Comparison of ENCODE assay signal across 9 cellular contexts in the genomic region with DNA sequence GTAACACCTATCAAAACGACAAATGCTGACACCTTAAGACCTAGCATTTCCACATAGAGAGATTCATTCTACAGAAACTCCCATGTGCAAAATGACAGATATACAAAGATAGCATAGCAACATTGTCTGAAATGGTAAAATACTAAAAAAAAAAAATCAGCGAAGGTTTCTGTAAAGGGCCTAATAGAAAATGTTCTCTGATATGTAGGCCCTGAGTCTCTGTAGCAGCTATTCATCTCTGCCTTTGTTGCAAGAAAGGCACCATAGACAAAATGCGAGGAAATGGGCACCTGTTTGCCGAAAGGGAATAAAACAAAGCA. TPM values are rescaled to one million over a fixed set of nuclear protein-coding genes. Genes with fewer than 3 reads are reported as not detected.
A peak's percentile ranks its signal among the peaks of the same experiment; 100 is the strongest.
DNase-seq lines count a peak whose midpoint lies in the region; ATAC-seq, FAIRE-seq and TF ChIP-seq lines count a peak whose summit lies in the region.
"Had no signal": no experiment of that assay in that cellular context is flagged by ENCODE, and none has a peak within 500 bp of the region (broad histone marks: within the 10 kb centered on the region; RNA-seq: fewer than 3 reads in every experiment).

No MANE protein-coding gene starts in this region.

- H3K36me3 Mint-ChIP-seq in natural killer cell treated with Interleukin-12 subunit alpha and Interleukin-12 subunit beta and Interleukin-15 and Interleukin-18, amount 100 ng/mL, for 72 hours = no peaks in the 10 kb centered on the region

- peaks cover 0 to 21% (median 0%) of the 10 kb centered on the region in 11 experiments; a peak in 3 of 22 replicates for H4K20me1 ChIP-seq in BLaER1 treated with 17β-estradiol and CSF1 and Interleukin-3, amounts not matched to agents 10 nM and 100 nM

- peaks cover 11 to 15% of the 10 kb centered on the region in 2 donors for H3K4me1 Mint-ChIP-seq in natural killer cell treated with Interleukin-12 subunit alpha and Interleukin-12 subunit beta and Interleukin-15 and Interleukin-18, amount 100 ng/mL, for 72 hours (ENCODE audit: low read depth in 2 of 2)

- peak overlapping the region; percentile 66 to 82 (median 75) for H3K4me3 ChIP-seq in BLaER1 treated with 17β-estradiol and CSF1 and Interleukin-3, amounts not matched to agents 10 nM and 100 nM
- peak overlapping the region; percentile 76 to 82 for H3K4me3 ChIP-seq in cardiac fibroblast (replicated peaks in 1 of 2; ENCODE audit: low read depth in 2 of 2, low read length in 2 of 2)

- TF ChIP-seq CTCF in cardiac fibroblast (IDR thresholded peaks at IDR 0.05; ENCODE audit: low read depth, low read length) = no peak

- peaks cover 7 to 14% of the 10 kb centered on the region in 2 donors for H3K27me3 Mint-ChIP-seq in natural killer cell treated with Interleukin-12 subunit alpha and Interleukin-12 subunit beta and Interleukin-15 and Interleukin-18, amount 100 ng/mL, for 72 hours

- no peak for TF ChIP-seq POLR2A in GM12892 (IDR thresholded peaks at IDR 0.05; ENCODE audit: low read depth, low read length)

- H3K27me3 ChIP-seq in BLaER1 treated with 17β-estradiol and CSF1 and Interleukin-3, amounts not matched to agents 10 nM and 100 nM = no peaks in the 10 kb centered on the region

- peak overlapping the region; percentile 86 to 99 (median 96) for H3K4me2 ChIP-seq in BLaER1 treated with 17β-estradiol and CSF1 and Interleukin-3, amounts not matched to agents 10 nM and 100 nM

- FAIRE-seq in GM12892 (lab: Jason Lieb, UNC) = no peak

- H3K4me1 ChIP-seq in BLaER1 treated with 17β-estradiol and CSF1 and Interleukin-3, amounts not matched to agents 10 nM and 100 nM = peaks cover 33 to 61% (median 57%) of the 10 kb centered on the region in 10 experiments

- peak overlapping the region; percentile 42 to 87 for H3K27ac Mint-ChIP-seq in natural killer cell treated with Interleukin-12 subunit alpha and Interleukin-12 subunit beta and Interleukin-15 and Interleukin-18, amount 100 ng/mL, for 72 hours

- H3K9ac ChIP-seq in BLaER1 treated with 17β-estradiol and CSF1 and Interleukin-3, amounts not matched to agents 10 nM and 100 nM = peak overlapping the region; percentile 76 to 88 (median 85); a peak in 19 of 22 replicates

- no peak for ATAC-seq in natural killer cell treated with Interleukin-12 subunit alpha and Interleukin-12 subunit beta and Interleukin-15 and Interleukin-18, amount 100 ng/mL, for 72 hours
- ATAC-seq in HG02763 (IDR thresholded peaks at IDR 0.05; ENCODE audit: unreplicated experiment) = no peak

- H3K36me3 ChIP-seq in BLaER1 treated with 17β-estradiol and CSF1 and Interleukin-3, amounts not matched to agents 10 nM and 100 nM = peaks cover 0 to 17% (median 14%) of the 10 kb centered on the region in 11 experiments; a peak in 14 of 22 replicates
- peaks cover 16% of the 10 kb centered on the region; the same call in 1 of the 2 replicates for H3K36me3 ChIP-seq in KOPT-K1 (ENCODE audit: insufficient read depth, low read length)

- H3K4me3 Mint-ChIP-seq in natural killer cell treated with Interleukin-12 subunit alpha and Interleukin-12 subunit beta and Interleukin-15 and Interleukin-18, amount 100 ng/mL, for 72 hours = peak overlapping the region; percentile 94

- DNase-seq in cardiac fibroblast (ENCODE audit: low read depth in 2 of 2) = no peak
- DNase-seq in natural killer cell treated with Interleukin-12 subunit alpha and Interleukin-12 subunit beta and Interleukin-15 and Interleukin-18, amount 100 ng/mL, for 72 hours (ENCODE audit: low spot score) = no peak
- DNase-seq in stimulated activated naive CD4-positive, alpha-beta T cell treated with Interleukin-2 at 50 U/mL for 16 hours (lab: John Stamatoyannopoulos, UW) = no peak
- DNase-seq in GOT3 (lab: John Stamatoyannopoulos, UW) = no peak
- no peak for DNase-seq in GM12892 (ENCODE audit: insufficient read length)

- H3K27ac ChIP-seq in BLaER1 treated with 17β-estradiol and CSF1 and Interleukin-3, amounts not matched to agents 10 nM and 100 nM = peak overlapping the region in 9 of 11 experiments; percentile 78 to 91 (median 85); a peak in 18 of 22 replicates
- H3K27ac ChIP-seq in KOPT-K1 (ENCODE audit: low read depth, low read length, poor library complexity, severe bottlenecking) = peak overlapping the region; percentile 60

- no peaks in the 10 kb centered on the region for H3K9me3 ChIP-seq in BLaER1 treated with 17β-estradiol and CSF1 and Interleukin-3, amounts not matched to agents 10 nM and 100 nM (replicated peaks in 1 of 11)
- no peaks in the 10 kb centered on the region for H3K9me3 ChIP-seq in KOPT-K1 (ENCODE audit: insufficient read depth, low read length, poor library complexity, severe bottlenecking)
- H3K9me3 ChIP-seq: spleen had no signal

- H3K9me3 Mint-ChIP-seq in natural killer cell treated with Interleukin-12 subunit alpha and Interleukin-12 subunit beta and Interleukin-15 and Interleukin-18, amount 100 ng/mL, for 72 hours = no peaks in the 10 kb centered on the region

RNA-seq across cellular contexts. Expression of gene MFGE8, which starts 0.6 kb away (rescaled TPM):
- total RNA-seq in natural killer cell treated with Interleukin-12 subunit alpha and Interleukin-12 subunit beta and Interleukin-15 and Interleukin-18, amount 100 ng/mL, for 72 hours = 10 to 100 TPM; 10.9 to 46.2 TPM
- 0.51 TPM for polyA plus RNA-seq in GM12892 (2012; ENCODE audit: missing spikeins)

RNA-seq across cellular contexts. Expression of gene HAPLN3, which starts 18.5 kb away (rescaled TPM):
- 100 to 1,000 TPM; 138 to 203 TPM for total RNA-seq in natural killer cell treated with Interleukin-12 subunit alpha and Interleukin-12 subunit beta and Interleukin-15 and Interleukin-18, amount 100 ng/mL, for 72 hours
- polyA plus RNA-seq in GM12892 (2012; ENCODE audit: missing spikeins) = 0.23 TPM
